ENCODE assay signal across 29 cellular contexts in genomic region chr3:22731901-22732300, GRCh38.
"Had no signal": no experiment of that assay in that cellular context is flagged by ENCODE, and none has a peak within 500 bp of the region (broad histone marks: within the 10 kb centered on the region; RNA-seq: fewer than 3 reads in every experiment).

No MANE protein-coding gene starts in this region.

- DNase-seq: activated CD4-positive, alpha-beta memory T cell treated with anti-CD3 and anti-CD28 coated beads for 36 hours; activated CD4-positive, alpha-beta T cell treated with anti-CD3 and anti-CD28 coated beads for 36 hours; activated CD4-positive, alpha-beta T cell treated with anti-CD3 and anti-CD28 coated beads, Interleukin-2, amount 10 ng/mL, durations not matched to agents 24 days and 14 days; activated CD4-positive, CD25-positive, alpha-beta regulatory T cell; activated CD4-positive, CD25-positive, alpha-beta regulatory T cell treated with anti-CD3 and anti-CD28 coated beads, Interleukin-2, amount 50 U/mL, for 72 hours; activated CD8-positive, alpha-beta memory T cell treated with anti-CD3 and anti-CD28 coated beads, Interleukin-2, amount 10 ng/mL, durations not matched to agents 7 days and 5 days; activated CD8-positive, alpha-beta memory T cell treated with anti-CD3 and anti-CD28 coated beads, Interleukin-2, amount 50 U/mL, for 4 hours; activated CD8-positive, alpha-beta T cell treated with anti-CD3 and anti-CD28 coated beads, Interleukin-2, amount 10 ng/mL, durations not matched to agents 7 days and 5 days; activated effector memory CD4-positive, alpha-beta T cell treated with Interleukin-2 at 50 U/mL for 16 hours; activated gamma-delta T cell treated with Interleukin-2 at 50 U/mL for 16 hours; activated naive CD4-positive, alpha-beta T cell treated with anti-CD3 and anti-CD28 coated beads, Interleukin-2, amount 50 U/mL, for 16 hours; activated naive CD4-positive, alpha-beta T cell treated with Interleukin-2 at 50 U/mL for 16 hours; activated T-cell treated with anti-CD3 and anti-CD28 coated beads, Interleukin-2, amount 50 U/mL, for 24 hours; amniotic stem cell; anterior cingulate cortex; brain microvascular endothelial cell; central memory CD4-positive, alpha-beta T cell; cerebellar nuclear complex; colonic mucosa; effector CD8-positive, alpha-beta T cell; erythroblast; foreskin melanocyte; heart right ventricle; T-helper 2 cell had no signal

- H3K4me1 ChIP-seq: colonic mucosa, esophagus muscularis mucosa, gastroesophageal sphincter, heart right ventricle had no signal

- H3K36me3 ChIP-seq: brain microvascular endothelial cell, cardiac muscle cell, colonic mucosa, esophagus muscularis mucosa, gastroesophageal sphincter, heart right ventricle had no signal

- FAIRE-seq: astrocyte had no signal

- H3K4me3 ChIP-seq: cardiac muscle cell, colonic mucosa, esophagus muscularis mucosa, gastroesophageal sphincter, heart right ventricle had no signal

- ATAC-seq: activated CD4-positive, alpha-beta T cell treated with anti-CD3 and anti-CD28 coated beads for 36 hours; activated CD8-positive, alpha-beta memory T cell treated with anti-CD3 and anti-CD28 coated beads, Interleukin-2, amount 10 ng/mL, durations not matched to agents 7 days and 5 days; activated CD8-positive, alpha-beta T cell treated with anti-CD3 and anti-CD28 coated beads, Interleukin-2, amount 10 ng/mL, durations not matched to agents 7 days and 5 days; activated T-helper 17 cell treated with anti-CD3 and anti-CD28 coated beads, Interleukin-2, amount 50 U/mL, for 72 hours; gastroesophageal sphincter; heart right ventricle had no signal

- H3K27me3 ChIP-seq: brain microvascular endothelial cell, cardiac muscle cell, colonic mucosa, esophagus muscularis mucosa, gastroesophageal sphincter, heart right ventricle had no signal

- H3K27ac ChIP-seq: brain microvascular endothelial cell, cardiac muscle cell, colonic mucosa, esophagus muscularis mucosa, gastroesophageal sphincter, heart right ventricle had no signal

- H3K9me3 ChIP-seq: colonic mucosa, esophagus muscularis mucosa, gastroesophageal sphincter, heart right ventricle had no signal
